In the genomic region with DNA sequence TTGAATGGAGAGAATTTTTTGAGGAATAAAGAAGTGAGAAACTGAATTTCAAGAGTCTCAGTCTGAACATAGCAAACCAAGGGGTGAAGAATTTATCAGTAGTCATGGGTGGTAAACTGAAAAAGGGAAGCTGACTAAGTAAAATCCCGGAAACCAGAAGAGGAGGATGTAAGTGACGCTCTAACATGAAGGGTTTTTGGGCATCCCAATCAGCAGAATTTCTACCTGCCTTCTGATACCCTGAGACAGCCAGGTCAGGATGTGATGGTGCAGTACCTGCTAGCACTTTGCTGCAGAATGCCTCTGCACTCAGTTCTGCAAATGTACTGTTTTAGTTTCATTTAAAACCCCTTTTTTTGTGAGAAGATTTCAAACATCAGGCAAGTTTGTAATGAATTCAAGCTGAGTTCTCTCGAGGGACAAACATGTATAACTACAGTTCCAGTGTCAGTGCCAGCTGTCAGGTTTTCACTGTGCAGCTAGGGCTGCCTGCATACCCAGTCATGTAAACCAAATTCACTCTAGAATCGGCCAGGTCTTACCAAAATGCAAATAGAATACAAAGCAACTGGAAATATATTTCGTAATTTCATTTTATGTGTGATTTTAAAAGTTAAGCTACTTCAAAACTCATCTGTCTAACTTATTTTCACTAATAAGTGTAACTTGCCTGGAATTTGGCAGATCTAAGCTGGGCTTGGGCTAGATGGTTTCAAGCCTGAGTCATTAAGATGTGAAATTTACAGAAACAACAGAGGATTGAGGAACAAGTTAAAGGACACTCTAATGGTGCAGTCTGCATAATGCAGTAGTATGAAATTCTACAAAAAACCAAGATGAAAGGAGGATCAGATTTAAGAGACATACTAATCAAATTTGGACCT, we compare ENCODE assay signal across 8 cellular contexts. TPM values are rescaled to one million over a fixed set of nuclear protein-coding genes. Genes with fewer than 3 reads are reported as not detected.
DNase-seq lines count a peak whose midpoint lies in the region; ATAC-seq and TF ChIP-seq lines count a peak whose summit lies in the region.

No MANE protein-coding gene starts in this region.

- intact Hi-C loops in activated CD4-positive, alpha-beta T cell treated with anti-CD3 and anti-CD28 coated beads, Interleukin-2, amount 10 ng/mL, durations not matched to agents 24 days and 14 days (cut with micrococcal nuclease), result loop anchor here (5.0 kb wide), 1 partner anchor 166 kb away; the partner anchor contains the start of gene ERCC5
- intact Hi-C loops in psoas muscle (cut with DNase I), result no loop called here

- H3K4me3 ChIP-seq in HUES48 (ENCODE audit: low read depth, low read length), result no peak overlapping the region
- H3K4me3 ChIP-seq in psoas muscle, result no peak overlapping the region
- H3K4me3 ChIP-seq in endodermal cell (ENCODE audit: low read length), result no peak overlapping the region

- H3K4me1 ChIP-seq in HUES48 (ENCODE audit: control insufficient read depth, insufficient read depth, low read length) (no peaks in the 10 kb centered on the region), psoas muscle (peaks cover 28% of the 10 kb centered on the region), endodermal cell (ENCODE audit: control insufficient read depth, insufficient read depth, low read length) (peaks cover 3% of the 10 kb centered on the region)

- peaks cover 7% of the 10 kb centered on the region for H3K9me3 Mint-ChIP-seq in activated CD4-positive, alpha-beta T cell treated with anti-CD3 and anti-CD28 coated beads, Interleukin-2, amount 10 ng/mL, durations not matched to agents 24 days and 14 days
- no peaks in the 10 kb centered on the region for H3K9me3 Mint-ChIP-seq in activated T-helper 17 cell treated with anti-CD3 and anti-CD28 coated beads, Interleukin-2, amount 50 U/mL, for 72 hours
- no peaks in the 10 kb centered on the region for H3K9me3 Mint-ChIP-seq in endodermal cell

- H3K27me3 Mint-ChIP-seq in activated CD4-positive, alpha-beta T cell treated with anti-CD3 and anti-CD28 coated beads, Interleukin-2, amount 10 ng/mL, durations not matched to agents 24 days and 14 days, result no peaks in the 10 kb centered on the region
- no peaks in the 10 kb centered on the region for H3K27me3 Mint-ChIP-seq in activated T-helper 17 cell treated with anti-CD3 and anti-CD28 coated beads, Interleukin-2, amount 50 U/mL, for 72 hours
- no peaks in the 10 kb centered on the region for H3K27me3 Mint-ChIP-seq in endodermal cell (ENCODE audit: insufficient read depth)

- no peak overlapping the region for H3K4me3 Mint-ChIP-seq in activated CD4-positive, alpha-beta T cell treated with anti-CD3 and anti-CD28 coated beads, Interleukin-2, amount 10 ng/mL, durations not matched to agents 24 days and 14 days
- H3K4me3 Mint-ChIP-seq in activated T-helper 17 cell treated with anti-CD3 and anti-CD28 coated beads, Interleukin-2, amount 50 U/mL, for 72 hours, result peak overlapping the region; percentile 21
- no peak overlapping the region for H3K4me3 Mint-ChIP-seq in endodermal cell

- DNase-seq in activated CD4-positive, alpha-beta T cell treated with anti-CD3 and anti-CD28 coated beads, Interleukin-2, amount 10 ng/mL, durations not matched to agents 24 days and 14 days, result peak; percentile 61
- DNase-seq in activated CD4-positive, alpha-beta T cell treated with anti-CD3 and anti-CD28 coated beads, Interleukin-2, amount 50 U/mL, for 1 hour, result no peak
- no peak for DNase-seq in psoas muscle
- DNase-seq in NCI-H524 (lab: John Stamatoyannopoulos, UW), result no peak
- no peak for DNase-seq in endodermal cell

- peaks cover 39% of the 10 kb centered on the region for H3K36me3 ChIP-seq in HUES48 (ENCODE audit: control insufficient read depth, insufficient read depth, low read length)
- H3K36me3 ChIP-seq in psoas muscle (ENCODE audit: insufficient read depth in 1 of 2, low read depth in 1 of 2), result peaks cover 0 to 14% of the 10 kb centered on the region in 2 donors
- H3K36me3 ChIP-seq in endodermal cell (ENCODE audit: control insufficient read depth, insufficient read depth, low read length), result peaks cover 46% of the 10 kb centered on the region

- peaks cover 44% of the 10 kb centered on the region for H3K36me3 Mint-ChIP-seq in activated CD4-positive, alpha-beta T cell treated with anti-CD3 and anti-CD28 coated beads, Interleukin-2, amount 10 ng/mL, durations not matched to agents 24 days and 14 days (ENCODE audit: low read depth)
- H3K36me3 Mint-ChIP-seq in activated T-helper 17 cell treated with anti-CD3 and anti-CD28 coated beads, Interleukin-2, amount 50 U/mL, for 72 hours (ENCODE audit: low read depth), result peaks cover 39% of the 10 kb centered on the region
- H3K36me3 Mint-ChIP-seq in endodermal cell (ENCODE audit: low read depth), result peaks cover 28% of the 10 kb centered on the region

- ATAC-seq in activated T-helper 17 cell treated with anti-CD3 and anti-CD28 coated beads, Interleukin-2, amount 50 U/mL, for 72 hours (replicated peaks), result peak; percentile 76
- ATAC-seq in psoas muscle (no peak), GM21381 (IDR thresholded peaks at IDR 0.05; ENCODE audit: unreplicated experiment) (no peak)

- WGBS in psoas muscle, 3 donors, result 56 to 60% (median 60%) methylated on average over 5 of the region's 5 CpGs
- WGBS in endodermal cell (ENCODE audit: insufficient coverage in 1 of 2, insufficient read length in 1 of 2), 2 experiments, result 88 to 100% methylated on average over 3 to 4 of the region's 5 CpGs

- H3K27me3 ChIP-seq in HUES48 (ENCODE audit: control insufficient read depth, insufficient read depth, low read length) (no peaks in the 10 kb centered on the region), psoas muscle (ENCODE audit: insufficient read depth in 3 of 3, low read length in 2 of 3) (no peaks in the 10 kb centered on the region), endodermal cell (ENCODE audit: control insufficient read depth, insufficient read depth, low read length, poor library complexity, severe bottlenecking) (no peaks in the 10 kb centered on the region)

- H3K27ac ChIP-seq in HUES48 (ENCODE audit: low read depth, low read length) (peak overlapping the region; percentile 18), psoas muscle (peak overlapping the region; percentile 8), endodermal cell (ENCODE audit: low read depth, low read length) (no peak overlapping the region)

- H3K9ac ChIP-seq in HUES48 (ENCODE audit: low read depth, low read length), result no peak overlapping the region
- H3K9ac ChIP-seq in endodermal cell (ENCODE audit: extremely low read depth, low read length, poor library complexity, severe bottlenecking), result no peak overlapping the region

- peaks cover 26% of the 10 kb centered on the region for H3K4me1 Mint-ChIP-seq in activated CD4-positive, alpha-beta T cell treated with anti-CD3 and anti-CD28 coated beads, Interleukin-2, amount 10 ng/mL, durations not matched to agents 24 days and 14 days
- H3K4me1 Mint-ChIP-seq in activated T-helper 17 cell treated with anti-CD3 and anti-CD28 coated beads, Interleukin-2, amount 50 U/mL, for 72 hours, result peaks cover 16% of the 10 kb centered on the region
- peaks cover 6% of the 10 kb centered on the region for H3K4me1 Mint-ChIP-seq in endodermal cell

- H3K27ac Mint-ChIP-seq in activated CD4-positive, alpha-beta T cell treated with anti-CD3 and anti-CD28 coated beads, Interleukin-2, amount 10 ng/mL, durations not matched to agents 24 days and 14 days, result peak overlapping the region; percentile 62
- H3K27ac Mint-ChIP-seq in activated T-helper 17 cell treated with anti-CD3 and anti-CD28 coated beads, Interleukin-2, amount 50 U/mL, for 72 hours, result peak overlapping the region; percentile 52
- no peak overlapping the region for H3K27ac Mint-ChIP-seq in endodermal cell

- TF ChIP-seq CTCF in psoas muscle (IDR thresholded peaks at IDR 0.05) (no peak), endodermal cell (conservative IDR thresholded peaks at IDR 0.05) (no peak)

- H3K9me3 ChIP-seq in HUES48 (ENCODE audit: control insufficient read depth, insufficient read depth, low read length), result no peaks in the 10 kb centered on the region
- no peaks in the 10 kb centered on the region for H3K9me3 ChIP-seq in psoas muscle
- no peaks in the 10 kb centered on the region for H3K9me3 ChIP-seq in endodermal cell (ENCODE audit: control insufficient read depth, low read length)

RNA-seq across cellular contexts. Expression of gene METTL21C, which starts 13.8 kb away (rescaled TPM):
- total RNA-seq in activated CD4-positive, alpha-beta T cell treated with anti-CD3 and anti-CD28 coated beads, Interleukin-2, amount 10 ng/mL, durations not matched to agents 24 days and 14 days, result not detected in 2 replicates
- not detected for total RNA-seq in activated T-helper 17 cell treated with anti-CD3 and anti-CD28 coated beads, Interleukin-2, amount 50 U/mL, for 72 hours
- total RNA-seq in psoas muscle (10 to 100 TPM in 1 of 4 donors, 1 to 10 TPM in 2, under 1 TPM in 1; 0.19 to 12.5 (median 2.6) TPM), endodermal cell (not detected)
- polyA plus RNA-seq in psoas muscle, result under 1 TPM; 0.25 to 0.34 (median 0.31) TPM
- not detected for polyA plus RNA-seq in endodermal cell (2013, experiment 1 of 2)
- polyA plus RNA-seq in endodermal cell (2013, experiment 2 of 2), result not detected
